ENCODE assay signal across 1 cellular context in genomic region chr10:63738410-63738809, GRCh38.
A peak's percentile ranks its signal among the peaks of the same experiment; 100 is the strongest.
TF ChIP-seq lines count a peak whose summit lies in the region.

No MANE protein-coding gene starts in this region.

TF ChIP-seq in HCT116, 20 proteins besides CTCF, POLR2A, EP300 and RAD21 (continued from another document):
- TF ChIP-seq ZBTB33 (IDR thresholded peaks at IDR 0.05; ENCODE audit: extremely low read depth, insufficient replicate concordance, low read length) (no peak), JUND (IDR thresholded peaks at IDR 0.05) (peak; percentile 39; the same call in 1 of the 2 replicates), SRF (IDR thresholded peaks at IDR 0.05; ENCODE audit: low read depth) (no peak), FOSL1 (IDR thresholded peaks at IDR 0.05; ENCODE audit: low read depth) (peak; percentile 46; the same call in 1 of the 2 replicates), ELF1 (IDR thresholded peaks at IDR 0.05; ENCODE audit: borderline replicate concordance, low read depth) (no peak), SIN3A (IDR thresholded peaks at IDR 0.05; ENCODE audit: low read depth) (no peak), CEBPB (IDR thresholded peaks at IDR 0.05; ENCODE audit: low read depth) (peak; percentile 67), MAX (IDR thresholded peaks at IDR 0.05) (no peak), EGR1 (IDR thresholded peaks at IDR 0.05; ENCODE audit: low read depth) (no peak), YY1 (IDR thresholded peaks at IDR 0.05; ENCODE audit: extremely low read depth, insufficient replicate concordance, low read depth, low read length) (no peak), ZFX (IDR thresholded peaks at IDR 0.05) (no peak), POLR2AphosphoS5 (IDR thresholded peaks at IDR 0.05; ENCODE audit: low read depth, low read length) (no peak), SP1 (IDR thresholded peaks at IDR 0.05; ENCODE audit: low read depth) (no peak), EZH2phosphoT487 (IDR thresholded peaks at IDR 0.05; ENCODE audit: borderline replicate concordance) (no peak), ZNF274 (IDR thresholded peaks at IDR 0.05; ENCODE audit: low read depth, low read length) (no peak), TCF7L2 (IDR thresholded peaks at IDR 0.05; ENCODE audit: borderline replicate concordance, extremely low read depth, insufficient read depth, insufficient read length) (peak; percentile 89)
- TF ChIP-seq, protein P1, sequence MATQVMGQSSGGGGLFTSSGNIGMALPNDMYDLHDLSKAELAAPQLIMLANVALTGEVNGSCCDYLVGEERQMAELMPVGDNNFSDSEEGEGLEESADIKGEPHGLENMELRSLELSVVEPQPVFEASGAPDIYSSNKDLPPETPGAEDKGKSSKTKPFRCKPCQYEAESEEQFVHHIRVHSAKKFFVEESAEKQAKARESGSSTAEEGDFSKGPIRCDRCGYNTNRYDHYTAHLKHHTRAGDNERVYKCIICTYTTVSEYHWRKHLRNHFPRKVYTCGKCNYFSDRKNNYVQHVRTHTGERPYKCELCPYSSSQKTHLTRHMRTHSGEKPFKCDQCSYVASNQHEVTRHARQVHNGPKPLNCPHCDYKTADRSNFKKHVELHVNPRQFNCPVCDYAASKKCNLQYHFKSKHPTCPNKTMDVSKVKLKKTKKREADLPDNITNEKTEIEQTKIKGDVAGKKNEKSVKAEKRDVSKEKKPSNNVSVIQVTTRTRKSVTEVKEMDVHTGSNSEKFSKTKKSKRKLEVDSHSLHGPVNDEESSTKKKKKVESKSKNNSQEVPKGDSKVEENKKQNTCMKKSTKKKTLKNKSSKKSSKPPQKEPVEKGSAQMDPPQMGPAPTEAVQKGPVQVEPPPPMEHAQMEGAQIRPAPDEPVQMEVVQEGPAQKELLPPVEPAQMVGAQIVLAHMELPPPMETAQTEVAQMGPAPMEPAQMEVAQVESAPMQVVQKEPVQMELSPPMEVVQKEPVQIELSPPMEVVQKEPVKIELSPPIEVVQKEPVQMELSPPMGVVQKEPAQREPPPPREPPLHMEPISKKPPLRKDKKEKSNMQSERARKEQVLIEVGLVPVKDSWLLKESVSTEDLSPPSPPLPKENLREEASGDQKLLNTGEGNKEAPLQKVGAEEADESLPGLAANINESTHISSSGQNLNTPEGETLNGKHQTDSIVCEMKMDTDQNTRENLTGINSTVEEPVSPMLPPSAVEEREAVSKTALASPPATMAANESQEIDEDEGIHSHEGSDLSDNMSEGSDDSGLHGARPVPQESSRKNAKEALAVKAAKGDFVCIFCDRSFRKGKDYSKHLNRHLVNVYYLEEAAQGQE (IDR thresholded peaks at IDR 0.05; ENCODE audit: low read depth) = no peak
